In the genomic region with DNA sequence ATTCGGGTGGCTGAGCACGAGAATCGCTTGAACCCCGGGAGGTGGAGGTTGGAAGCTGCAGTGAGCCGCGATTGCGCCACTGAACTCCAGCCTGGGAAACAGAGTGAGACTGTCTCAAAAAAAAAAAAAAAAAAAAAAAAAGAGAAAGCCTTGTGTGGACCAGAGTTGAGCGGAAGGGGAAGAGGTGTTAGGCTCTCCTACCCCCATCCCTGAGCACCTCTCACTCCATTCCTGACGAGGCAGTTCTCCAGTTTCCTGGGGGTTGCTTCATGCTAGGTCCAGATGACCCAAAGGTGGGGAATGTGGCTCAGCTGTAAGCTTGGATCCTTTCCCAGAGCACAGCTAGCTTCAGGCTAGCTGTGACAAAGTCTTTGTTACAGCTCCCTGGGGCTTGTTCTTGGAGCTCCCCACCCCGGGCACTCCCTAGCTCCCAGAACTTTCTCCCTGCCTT, we compare ENCODE assay signal across 9 cellular contexts. TPM values are rescaled to one million over a fixed set of nuclear protein-coding genes. Genes with fewer than 3 reads are reported as not detected.
A peak's percentile ranks its signal among the peaks of the same experiment; 100 is the strongest.
DNase-seq lines count a peak whose midpoint lies in the region; ATAC-seq and TF ChIP-seq lines count a peak whose summit lies in the region.
"Had no signal": no experiment of that assay in that cellular context is flagged by ENCODE, and none has a peak within 500 bp of the region (broad histone marks: within the 10 kb centered on the region; RNA-seq: fewer than 3 reads in every experiment).

No MANE protein-coding gene starts in this region.

- no peak for ATAC-seq in HG02642 (IDR thresholded peaks at IDR 0.05; ENCODE audit: poor library complexity, unreplicated experiment)

- DNase-seq in BJ (ENCODE audit: low read depth) (peak; percentile 93), NCI-H1092 treated with DMSO at 0.1 percent for 48 hours (lab: John Stamatoyannopoulos, UW) (peak; percentile 39), epidermal melanocyte (ENCODE audit: insufficient read length, low spot score) (peak; percentile 82), medulla oblongata (ENCODE audit: extremely low spot score) (peak; percentile 48), NK-92 (lab: John Stamatoyannopoulos, UW; ENCODE audit: unreplicated experiment) (no peak)
- DNase-seq in activated T-cell treated with anti-CD3 and anti-CD28 coated beads, Interleukin-2, amount 50 U/mL, for 1 hour: no peak
- no peak for DNase-seq in stimulated activated CD4-positive, alpha-beta T cell treated with anti-CD3 and anti-CD28 coated beads, Interleukin-4, amount 100 ng/mL, for 4 hours
- DNase-seq: activated CD4-positive, alpha-beta T cell treated with anti-CD3 and anti-CD28 coated beads, Interleukin-2, amount 50 U/mL, for 1 hour had no signal

- TF ChIP-seq CTCF in BJ (IDR thresholded peaks at IDR 0.05; ENCODE audit: insufficient read depth, low read depth, low read length): no peak

- CTCF ChIA-PET in BJ (lab: Yijun Ruan, JAX): interaction anchor here (1.5 to 2.0 kb wide), 3 partner anchors 33 to 67 kb away, joined by 5 to 6 read pairs (median 5); no protein-coding TSS in a partner anchor

- no peak overlapping the region for H3K4me3 ChIP-seq in BJ (ENCODE audit: low read depth, low read length)

- H3K27me3 ChIP-seq in BJ (ENCODE audit: control insufficient read depth, insufficient read depth, low read length): no peaks in the 10 kb centered on the region

- POLR2A ChIA-PET in BJ (lab: Charles Lee): interaction anchor here (0.7 to 0.8 kb wide), 4 partner anchors 67 to 856 kb away, joined by 3 to 11 read pairs (median 8); a partner anchor contains a TSS

- no peaks in the 10 kb centered on the region for H3K36me3 ChIP-seq in BJ (ENCODE audit: control insufficient read depth, insufficient read depth, low read length)

RNA-seq across cellular contexts. Expression of a gene that starts 8.8 kb away (rescaled TPM):
- polyA plus RNA-seq in BJ (2011; rRNA removed): 21.4 and 29.9 TPM in 2 replicates
- 8.4 and 12.3 TPM in 2 replicates for polyA minus RNA-seq in BJ (2011; rRNA and poly(A)+ RNA removed)

RNA-seq across cellular contexts. Expression of a gene that starts 41.1 kb away (rescaled TPM):
- polyA plus RNA-seq in BJ (2011; rRNA removed): 1.4 and 2.5 TPM in 2 replicates
- polyA minus RNA-seq in BJ (2011; rRNA and poly(A)+ RNA removed): 2.5 and 3.6 TPM in 2 replicates

RNA-seq across cellular contexts. Expression of a gene that starts 46.9 kb away (rescaled TPM):
- 52.4 and 98.4 TPM in 2 replicates for polyA plus RNA-seq in BJ (2011; rRNA removed)
- polyA minus RNA-seq in BJ (2011; rRNA and poly(A)+ RNA removed): 57.4 and 83.7 TPM in 2 replicates

Comparison
In these comparisons a context has a peak if more than half of its experiments do, and no peak if none do; other contexts are left out.
1. DNase-seq: peak in BJ (single experiment), NCI-H1092 treated with DMSO at 0.1 percent for 48 hours (single experiment), epidermal melanocyte (single experiment) and medulla oblongata (single experiment); none in activated T-cell treated with anti-CD3 and anti-CD28 coated beads, Interleukin-2, amount 50 U/mL, for 1 hour (single experiment), NK-92 (single experiment) and stimulated activated CD4-positive, alpha-beta T cell treated with anti-CD3 and anti-CD28 coated beads, Interleukin-4, amount 100 ng/mL, for 4 hours (0 of 2).